ENCODE assay signal across 25 cellular contexts in the genomic region with DNA sequence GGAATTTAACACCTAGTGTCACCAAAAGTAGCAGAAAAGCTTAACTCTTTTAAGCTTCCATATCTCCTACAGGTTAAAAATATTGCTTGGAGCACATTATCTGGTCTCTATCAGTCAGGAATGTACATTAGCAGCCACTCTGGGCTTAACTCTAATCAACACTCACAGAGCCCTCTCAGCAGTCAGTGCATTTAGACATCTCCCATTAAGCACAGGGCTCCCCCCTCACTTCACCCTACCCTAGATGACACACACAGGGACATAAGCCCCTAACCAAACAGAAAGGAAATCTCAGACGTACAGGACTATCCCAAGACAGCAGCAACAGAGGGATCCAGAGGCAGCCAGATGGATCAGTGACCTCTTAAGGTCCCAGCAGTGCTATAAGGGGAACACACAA. TPM values are rescaled to one million over a fixed set of nuclear protein-coding genes. Genes with fewer than 3 reads are reported as not detected.
A peak's percentile ranks its signal among the peaks of the same experiment; 100 is the strongest.
DNase-seq lines count a peak whose midpoint lies in the region; ATAC-seq lines count a peak whose summit lies in the region.
"Had no signal": no experiment of that assay in that cellular context is flagged by ENCODE, and none has a peak within 500 bp of the region (broad histone marks: within the 10 kb centered on the region; RNA-seq: fewer than 3 reads in every experiment).

No MANE protein-coding gene starts in this region.

- H3K79me2 ChIP-seq in mesendoderm (ENCODE audit: control insufficient read depth, insufficient read depth, low read length): no peaks in the 10 kb centered on the region

- no peak for DNase-seq in activated naive CD8-positive, alpha-beta T cell treated with anti-CD3 and anti-CD28 coated beads, Interleukin-2, amount 10 ng/mL, durations not matched to agents 7 days and 5 days
- DNase-seq in activated naive CD8-positive, alpha-beta T cell treated with anti-CD3 and anti-CD28 coated beads for 36 hours: no peak
- no peak for DNase-seq in effector memory CD8-positive, alpha-beta T cell
- DNase-seq in mesendoderm: peak; percentile 91
- DNase-seq in stimulated activated effector memory CD8-positive, alpha-beta T cell treated with anti-CD3 and anti-CD28 coated beads, Interleukin-12 subunit alpha, Interleukin-12 subunit beta, amount 100 ng/mL, for 72 hours (ENCODE audit: low spot score in 2 of 2): no peak
- DNase-seq: CD8-positive, alpha-beta memory T cell; DMS79 treated with DMSO at 0.1 percent for 48 hours; GF-D8; Karpas-422; NCI-H1092; NCI-H1417 treated with DMSO at 0.1 percent for 48 hours; NCI-H1694 treated with DMSO at 0.1 percent for 48 hours; NCI-H2081 treated with DMSO at 0.1 percent for 48 hours; NCI-H2171 treated with DMSO at 0.1 percent for 48 hours; NCI-H526; Right ventricle myocardium superior; RPMI8226 had no signal

- WGBS in mesendoderm (ENCODE audit: extremely low coverage, insufficient coverage, low lambda C conversion rate): no CpG with 5 or more reads among the region's 1 CpG

- H3K27me3 ChIP-seq in mesendoderm (ENCODE audit: insufficient read depth, low read length, poor library complexity): no peaks in the 10 kb centered on the region
- H3K27me3 ChIP-seq: SJSA1 had no signal

- no peak overlapping the region for H2AK5ac ChIP-seq in mesendoderm (ENCODE audit: low read length)

- H3K27ac Mint-ChIP-seq in activated naive CD8-positive, alpha-beta T cell treated with anti-CD3 and anti-CD28 coated beads, Interleukin-2, amount 10 ng/mL, durations not matched to agents 7 days and 5 days: peak overlapping the region; percentile 1
- H3K27ac Mint-ChIP-seq in activated naive CD8-positive, alpha-beta T cell treated with anti-CD3 and anti-CD28 coated beads for 36 hours: no peak overlapping the region
- peak overlapping the region; percentile 44 to 66 for H3K27ac Mint-ChIP-seq in effector memory CD8-positive, alpha-beta T cell
- H3K27ac Mint-ChIP-seq in stimulated activated effector memory CD8-positive, alpha-beta T cell treated with anti-CD3 and anti-CD28 coated beads, Interleukin-12 subunit alpha, Interleukin-12 subunit beta, amount 100 ng/mL, for 72 hours: peak overlapping the region; percentile 15
- H3K27ac Mint-ChIP-seq: B cell had no signal

- no peak overlapping the region for H3K18ac ChIP-seq in mesendoderm (ENCODE audit: low read length)

- no peak overlapping the region for H4K5ac ChIP-seq in mesendoderm (ENCODE audit: low read length)

- H3K9me3 Mint-ChIP-seq in activated naive CD8-positive, alpha-beta T cell treated with anti-CD3 and anti-CD28 coated beads, Interleukin-2, amount 10 ng/mL, durations not matched to agents 7 days and 5 days: no peaks in the 10 kb centered on the region
- H3K9me3 Mint-ChIP-seq in activated naive CD8-positive, alpha-beta T cell treated with anti-CD3 and anti-CD28 coated beads for 36 hours: no peaks in the 10 kb centered on the region
- H3K9me3 Mint-ChIP-seq in effector memory CD8-positive, alpha-beta T cell: no peaks in the 10 kb centered on the region
- H3K9me3 Mint-ChIP-seq in stimulated activated effector memory CD8-positive, alpha-beta T cell treated with anti-CD3 and anti-CD28 coated beads, Interleukin-12 subunit alpha, Interleukin-12 subunit beta, amount 100 ng/mL, for 72 hours: no peaks in the 10 kb centered on the region
- H3K9me3 Mint-ChIP-seq: CD8-positive, alpha-beta memory T cell had no signal

- no peak for ATAC-seq in activated naive CD8-positive, alpha-beta T cell treated with anti-CD3 and anti-CD28 coated beads, Interleukin-2, amount 10 ng/mL, durations not matched to agents 7 days and 5 days (ENCODE audit: low read depth)
- ATAC-seq in effector memory CD8-positive, alpha-beta T cell (replicated peaks): no peak
- ATAC-seq in stimulated activated effector memory CD8-positive, alpha-beta T cell treated with anti-CD3 and anti-CD28 coated beads, Interleukin-12 subunit alpha, Interleukin-12 subunit beta, amount 100 ng/mL, for 72 hours: no peak
- ATAC-seq in HG03565 (IDR thresholded peaks at IDR 0.05; ENCODE audit: unreplicated experiment): no peak
- ATAC-seq in GM21526 (IDR thresholded peaks at IDR 0.05; ENCODE audit: low FRiP score, unreplicated experiment): no peak
- ATAC-seq in GM18517 (IDR thresholded peaks at IDR 0.05; ENCODE audit: unreplicated experiment): no peak
- ATAC-seq: HepG2 had no signal

- no peak overlapping the region for H2BK15ac ChIP-seq in mesendoderm (replicated peaks; ENCODE audit: low read depth)

- no peak overlapping the region for H3K4me2 ChIP-seq in mesendoderm (ENCODE audit: low read length)

- H3K27ac ChIP-seq in mesendoderm (ENCODE audit: low read depth, low read length): no peak overlapping the region
- H3K27ac ChIP-seq: 22Rv1, C4-2B, SJSA1 had no signal

- H3K36me3 ChIP-seq in mesendoderm (ENCODE audit: control insufficient read depth, insufficient read depth, low read length): no peaks in the 10 kb centered on the region

- H3K4me3 Mint-ChIP-seq in activated naive CD8-positive, alpha-beta T cell treated with anti-CD3 and anti-CD28 coated beads, Interleukin-2, amount 10 ng/mL, durations not matched to agents 7 days and 5 days: no peak overlapping the region
- no peak overlapping the region for H3K4me3 Mint-ChIP-seq in activated naive CD8-positive, alpha-beta T cell treated with anti-CD3 and anti-CD28 coated beads for 36 hours
- no peak overlapping the region for H3K4me3 Mint-ChIP-seq in effector memory CD8-positive, alpha-beta T cell
- H3K4me3 Mint-ChIP-seq in stimulated activated effector memory CD8-positive, alpha-beta T cell treated with anti-CD3 and anti-CD28 coated beads, Interleukin-12 subunit alpha, Interleukin-12 subunit beta, amount 100 ng/mL, for 72 hours: no peak overlapping the region
- H3K4me3 Mint-ChIP-seq: B cell; CD8-positive, alpha-beta memory T cell had no signal

- H3K4me3 ChIP-seq in mesendoderm (ENCODE audit: low read length): no peak overlapping the region
- H3K4me3 ChIP-seq: SJSA1 had no signal

- H3K56ac ChIP-seq in mesendoderm (ENCODE audit: low read length): peak overlapping the region; percentile 65

- H3K4me1 ChIP-seq in mesendoderm (ENCODE audit: control insufficient read depth, low read depth, low read length): peaks cover 14% of the 10 kb centered on the region

- H3K4me1 Mint-ChIP-seq in activated naive CD8-positive, alpha-beta T cell treated with anti-CD3 and anti-CD28 coated beads, Interleukin-2, amount 10 ng/mL, durations not matched to agents 7 days and 5 days: peaks cover 8% of the 10 kb centered on the region
- H3K4me1 Mint-ChIP-seq in activated naive CD8-positive, alpha-beta T cell treated with anti-CD3 and anti-CD28 coated beads for 36 hours: peaks cover 8% of the 10 kb centered on the region
- H3K4me1 Mint-ChIP-seq in effector memory CD8-positive, alpha-beta T cell (ENCODE audit: low read depth in 2 of 2): peaks cover 5 to 15% of the 10 kb centered on the region in 2 donors
- H3K4me1 Mint-ChIP-seq in stimulated activated effector memory CD8-positive, alpha-beta T cell treated with anti-CD3 and anti-CD28 coated beads, Interleukin-12 subunit alpha, Interleukin-12 subunit beta, amount 100 ng/mL, for 72 hours: peaks cover 26% of the 10 kb centered on the region

- H3K9ac ChIP-seq in mesendoderm (ENCODE audit: low read length): no peak overlapping the region

- H3K36me3 Mint-ChIP-seq in activated naive CD8-positive, alpha-beta T cell treated with anti-CD3 and anti-CD28 coated beads, Interleukin-2, amount 10 ng/mL, durations not matched to agents 7 days and 5 days: peaks cover 25% of the 10 kb centered on the region
- peaks cover 21% of the 10 kb centered on the region for H3K36me3 Mint-ChIP-seq in activated naive CD8-positive, alpha-beta T cell treated with anti-CD3 and anti-CD28 coated beads for 36 hours
- peaks cover 75% of the 10 kb centered on the region for H3K36me3 Mint-ChIP-seq in effector memory CD8-positive, alpha-beta T cell (ENCODE audit: insufficient read depth)
- H3K36me3 Mint-ChIP-seq in stimulated activated effector memory CD8-positive, alpha-beta T cell treated with anti-CD3 and anti-CD28 coated beads, Interleukin-12 subunit alpha, Interleukin-12 subunit beta, amount 100 ng/mL, for 72 hours: peaks cover 94% of the 10 kb centered on the region

- no peak overlapping the region for H2BK5ac ChIP-seq in mesendoderm (ENCODE audit: low read length)

- H3K23ac ChIP-seq in mesendoderm (ENCODE audit: low read length): no peak overlapping the region

- H2BK120ac ChIP-seq in mesendoderm (ENCODE audit: low read depth, low read length): no peak overlapping the region

- POLR2A ChIA-PET in activated naive CD8-positive, alpha-beta T cell treated with anti-CD3 and anti-CD28 coated beads, Interleukin-2, amount 10 ng/mL, durations not matched to agents 7 days and 5 days (lab: Charles Lee): no interaction called here

- H3K27me3 Mint-ChIP-seq in activated naive CD8-positive, alpha-beta T cell treated with anti-CD3 and anti-CD28 coated beads, Interleukin-2, amount 10 ng/mL, durations not matched to agents 7 days and 5 days: no peaks in the 10 kb centered on the region
- no peaks in the 10 kb centered on the region for H3K27me3 Mint-ChIP-seq in activated naive CD8-positive, alpha-beta T cell treated with anti-CD3 and anti-CD28 coated beads for 36 hours
- no peaks in the 10 kb centered on the region for H3K27me3 Mint-ChIP-seq in effector memory CD8-positive, alpha-beta T cell
- H3K27me3 Mint-ChIP-seq: B cell; CD8-positive, alpha-beta memory T cell had no signal

- H3K4ac ChIP-seq in mesendoderm (ENCODE audit: low read depth, low read length): no peak overlapping the region

- H3K79me1 ChIP-seq in mesendoderm (ENCODE audit: low read length): no peaks in the 10 kb centered on the region

- no peak overlapping the region for H4K8ac ChIP-seq in mesendoderm (ENCODE audit: low read depth, low read length)

RNA-seq across cellular contexts. Expression of gene FBXW4, which starts 26.4 kb away (rescaled TPM):
- 10 to 100 TPM; 58.9 to 65.7 TPM for total RNA-seq in activated naive CD8-positive, alpha-beta T cell treated with anti-CD3 and anti-CD28 coated beads, Interleukin-2, amount 10 ng/mL, durations not matched to agents 7 days and 5 days
- total RNA-seq in activated naive CD8-positive, alpha-beta T cell treated with anti-CD3 and anti-CD28 coated beads for 36 hours: 10 to 100 TPM; 29.5 to 34.0 TPM
- polyA plus RNA-seq in mesendoderm (2013, experiment 1 of 2): 21.4 TPM
- 19.8 TPM for polyA plus RNA-seq in mesendoderm (2013, experiment 2 of 2)
